In genomic region chr20:24729896-24730605, GRCh38 we compare ENCODE assay signal across 27 cellular contexts.
"Had no signal": no experiment of that assay in that cellular context is flagged by ENCODE, and none has a peak within 500 bp of the region (broad histone marks: within the 10 kb centered on the region; RNA-seq: fewer than 3 reads in every experiment).

No MANE protein-coding gene starts in this region.

- H3K36me3 Mint-ChIP-seq: activated naive CD4-positive, alpha-beta T cell treated with anti-CD3 and anti-CD28 coated beads, Interleukin-2, amount 10 ng/mL, durations not matched to agents 7 days and 5 days; activated naive CD4-positive, alpha-beta T cell treated with anti-CD3 and anti-CD28 coated beads, Interleukin-2, amount 50 U/mL, for 72 hours; activated naive CD8-positive, alpha-beta T cell treated with anti-CD3 and anti-CD28 coated beads, Interleukin-2, amount 10 ng/mL, durations not matched to agents 7 days and 5 days; brain had no signal

- H3K9me3 Mint-ChIP-seq: activated CD4-positive, alpha-beta T cell treated with anti-CD3 and anti-CD28 coated beads, Interleukin-2, amount 10 ng/mL, durations not matched to agents 7 days and 5 days; activated CD8-positive, alpha-beta T cell treated with anti-CD3 and anti-CD28 coated beads for 36 hours; activated naive CD4-positive, alpha-beta T cell treated with anti-CD3 and anti-CD28 coated beads, Interleukin-2, amount 10 ng/mL, durations not matched to agents 7 days and 5 days; activated naive CD4-positive, alpha-beta T cell treated with anti-CD3 and anti-CD28 coated beads, Interleukin-2, amount 50 U/mL, for 72 hours; activated naive CD8-positive, alpha-beta T cell treated with anti-CD3 and anti-CD28 coated beads, Interleukin-2, amount 10 ng/mL, durations not matched to agents 7 days and 5 days; activated T-cell treated with anti-CD3 and anti-CD28 coated beads, Interleukin-2, amount 50 U/mL, for 24 hours; activated T-cell treated with anti-CD3 and anti-CD28 coated beads, Interleukin-2, amount 50 U/mL, for 72 hours; brain had no signal

- H3K9me3 ChIP-seq: ascending aorta, breast epithelium, colonic mucosa, esophagus squamous epithelium, gastroesophageal sphincter, heart right ventricle had no signal

- H3K27me3 ChIP-seq: ascending aorta, breast epithelium, cardiac muscle cell, colonic mucosa, esophagus squamous epithelium, gastroesophageal sphincter had no signal

- H3K4me3 Mint-ChIP-seq: activated CD4-positive, alpha-beta T cell treated with anti-CD3 and anti-CD28 coated beads for 36 hours; activated CD4-positive, alpha-beta T cell treated with anti-CD3 and anti-CD28 coated beads, Interleukin-2, amount 10 ng/mL, durations not matched to agents 7 days and 5 days; activated CD8-positive, alpha-beta T cell treated with anti-CD3 and anti-CD28 coated beads for 36 hours; activated naive CD4-positive, alpha-beta T cell treated with anti-CD3 and anti-CD28 coated beads, Interleukin-2, amount 10 ng/mL, durations not matched to agents 7 days and 5 days; activated naive CD8-positive, alpha-beta T cell treated with anti-CD3 and anti-CD28 coated beads, Interleukin-2, amount 10 ng/mL, durations not matched to agents 7 days and 5 days; activated T-cell treated with anti-CD3 and anti-CD28 coated beads, Interleukin-2, amount 50 U/mL, for 24 hours; activated T-cell treated with anti-CD3 and anti-CD28 coated beads, Interleukin-2, amount 50 U/mL, for 72 hours; brain had no signal

- DNase-seq: activated CD4-positive, alpha-beta T cell treated with anti-CD3 and anti-CD28 coated beads for 36 hours; activated CD4-positive, alpha-beta T cell treated with anti-CD3 and anti-CD28 coated beads, Interleukin-2, amount 10 ng/mL, durations not matched to agents 7 days and 5 days; activated CD4-positive, alpha-beta T cell treated with anti-CD3 and anti-CD28 coated beads, Interleukin-2, amount 50 U/mL, for 4 hours; activated CD4-positive, CD25-positive, alpha-beta regulatory T cell; activated CD4-positive, CD25-positive, alpha-beta regulatory T cell treated with anti-CD3 and anti-CD28 coated beads, Interleukin-2, amount 50 U/mL, for 72 hours; activated CD8-positive, alpha-beta T cell treated with anti-CD3 and anti-CD28 coated beads for 36 hours; activated gamma-delta T cell; activated naive CD4-positive, alpha-beta T cell; activated naive CD4-positive, alpha-beta T cell treated with anti-CD3 and anti-CD28 coated beads, Interleukin-2, amount 10 ng/mL, durations not matched to agents 7 days and 5 days; activated naive CD8-positive, alpha-beta T cell treated with anti-CD3 and anti-CD28 coated beads, Interleukin-2, amount 10 ng/mL, durations not matched to agents 7 days and 5 days; activated T-cell treated with anti-CD3 and anti-CD28 coated beads, Interleukin-2, amount 50 U/mL, for 24 hours; activated T-cell treated with anti-CD3 and anti-CD28 coated beads, Interleukin-2, amount 50 U/mL, for 72 hours; central memory CD4-positive, alpha-beta T cell; cerebellar nuclear complex; colonic mucosa; effector memory CD4-positive, alpha-beta T cell; erythroblast; esophagus squamous epithelium; foreskin melanocyte; heart right ventricle; T-helper 2 cell had no signal

- H3K4me1 Mint-ChIP-seq: activated CD4-positive, alpha-beta T cell treated with anti-CD3 and anti-CD28 coated beads for 36 hours; activated CD4-positive, alpha-beta T cell treated with anti-CD3 and anti-CD28 coated beads, Interleukin-2, amount 10 ng/mL, durations not matched to agents 7 days and 5 days; activated naive CD4-positive, alpha-beta T cell treated with anti-CD3 and anti-CD28 coated beads, Interleukin-2, amount 10 ng/mL, durations not matched to agents 7 days and 5 days; activated naive CD8-positive, alpha-beta T cell treated with anti-CD3 and anti-CD28 coated beads, Interleukin-2, amount 10 ng/mL, durations not matched to agents 7 days and 5 days; brain had no signal

- H3K36me3 ChIP-seq: ascending aorta, breast epithelium, cardiac muscle cell, colonic mucosa, esophagus squamous epithelium, gastroesophageal sphincter, heart right ventricle had no signal

- H3K4me1 ChIP-seq: ascending aorta, breast epithelium, colonic mucosa, esophagus squamous epithelium, gastroesophageal sphincter, heart right ventricle had no signal

- H3K4me3 ChIP-seq: ascending aorta, breast epithelium, cardiac muscle cell, colonic mucosa, esophagus squamous epithelium, gastroesophageal sphincter, heart right ventricle had no signal

- H3K27me3 Mint-ChIP-seq: activated CD4-positive, alpha-beta T cell treated with anti-CD3 and anti-CD28 coated beads for 36 hours; activated CD4-positive, alpha-beta T cell treated with anti-CD3 and anti-CD28 coated beads, Interleukin-2, amount 10 ng/mL, durations not matched to agents 7 days and 5 days; activated naive CD8-positive, alpha-beta T cell treated with anti-CD3 and anti-CD28 coated beads, Interleukin-2, amount 10 ng/mL, durations not matched to agents 7 days and 5 days; brain had no signal

- ATAC-seq: activated CD4-positive, alpha-beta T cell treated with anti-CD3 and anti-CD28 coated beads for 36 hours; activated CD8-positive, alpha-beta T cell treated with anti-CD3 and anti-CD28 coated beads for 36 hours; activated naive CD4-positive, alpha-beta T cell treated with anti-CD3 and anti-CD28 coated beads, Interleukin-2, amount 50 U/mL, for 72 hours; activated T-cell treated with anti-CD3 and anti-CD28 coated beads, Interleukin-2, amount 50 U/mL, for 72 hours; gastroesophageal sphincter had no signal

- H3K27ac ChIP-seq: ascending aorta, breast epithelium, cardiac muscle cell, colonic mucosa, esophagus squamous epithelium, gastroesophageal sphincter, heart right ventricle had no signal

- H3K27ac Mint-ChIP-seq: activated CD4-positive, alpha-beta T cell treated with anti-CD3 and anti-CD28 coated beads for 36 hours; activated CD4-positive, alpha-beta T cell treated with anti-CD3 and anti-CD28 coated beads, Interleukin-2, amount 10 ng/mL, durations not matched to agents 7 days and 5 days; activated CD8-positive, alpha-beta T cell treated with anti-CD3 and anti-CD28 coated beads for 36 hours; activated naive CD4-positive, alpha-beta T cell treated with anti-CD3 and anti-CD28 coated beads, Interleukin-2, amount 10 ng/mL, durations not matched to agents 7 days and 5 days; activated naive CD4-positive, alpha-beta T cell treated with anti-CD3 and anti-CD28 coated beads, Interleukin-2, amount 50 U/mL, for 72 hours; activated naive CD8-positive, alpha-beta T cell treated with anti-CD3 and anti-CD28 coated beads, Interleukin-2, amount 10 ng/mL, durations not matched to agents 7 days and 5 days; activated T-cell treated with anti-CD3 and anti-CD28 coated beads, Interleukin-2, amount 50 U/mL, for 24 hours; activated T-cell treated with anti-CD3 and anti-CD28 coated beads, Interleukin-2, amount 50 U/mL, for 72 hours; brain had no signal
